14 cellular contexts compared by ENCODE assay signal in genomic region chr7:28106316-28106957, GRCh38.
A peak's percentile ranks its signal among the peaks of the same experiment; 100 is the strongest.
DNase-seq lines count a peak whose midpoint lies in the region; ATAC-seq, FAIRE-seq and TF ChIP-seq lines count a peak whose summit lies in the region.
"Had no signal": no experiment of that assay in that cellular context is flagged by ENCODE, and none has a peak within 500 bp of the region (broad histone marks: within the 10 kb centered on the region; RNA-seq: fewer than 3 reads in every experiment).

No MANE protein-coding gene starts in this region.

- H3K4me1 Mint-ChIP-seq in natural killer cell treated with Interleukin-12 subunit alpha and Interleukin-12 subunit beta and Interleukin-15 and Interleukin-18, amount 100 ng/mL, for 72 hours (ENCODE audit: low read depth in 2 of 2), result peaks cover 38 to 51% of the 10 kb centered on the region in 2 donors
- H3K4me1 Mint-ChIP-seq in type B pancreatic cell (ENCODE audit: unreplicated experiment), result peaks cover 25% of the 10 kb centered on the region

- no peak overlapping the region for H3K27ac Mint-ChIP-seq in natural killer cell treated with Interleukin-12 subunit alpha and Interleukin-12 subunit beta and Interleukin-15 and Interleukin-18, amount 100 ng/mL, for 72 hours
- no peak overlapping the region for H3K27ac Mint-ChIP-seq in type B pancreatic cell

- H3K27ac ChIP-seq in AG04450 (ENCODE audit: low read depth, low read length), result peak overlapping the region; percentile 78
- H3K27ac ChIP-seq: ascending aorta, upper lobe of right lung had no signal

- no peaks in the 10 kb centered on the region for H3K9me3 ChIP-seq in AG04450 (ENCODE audit: control insufficient read depth, insufficient read depth, low read length)
- H3K9me3 ChIP-seq: ascending aorta, upper lobe of right lung had no signal

- no peak overlapping the region for H3K4me3 ChIP-seq in AG04450 (ENCODE audit: low read depth, low read length)
- H3K4me3 ChIP-seq in astrocyte of the spinal cord (ENCODE audit: low read depth, low read length), result no peak overlapping the region
- H3K4me3 ChIP-seq: ascending aorta, upper lobe of right lung had no signal

- H3K9me3 Mint-ChIP-seq in natural killer cell treated with Interleukin-12 subunit alpha and Interleukin-12 subunit beta and Interleukin-15 and Interleukin-18, amount 100 ng/mL, for 72 hours, result peaks cover 3% of the 10 kb centered on the region
- H3K9me3 Mint-ChIP-seq in type B pancreatic cell, result no peaks in the 10 kb centered on the region

- POLR2A ChIA-PET in AG04450 (lab: Yijun Ruan, JAX), result interaction anchor here (0.6 to 1.0 kb wide), 5 partner anchors 24 to 60 kb away, joined by 3 to 4 read pairs (median 3); no protein-coding TSS in a partner anchor

- DNase-seq in AG04450 (ENCODE audit: low read depth, low spot score), result peak; percentile 87
- peak; percentile 81 for DNase-seq in NCI-H2029 (lab: John Stamatoyannopoulos, UW)
- peak; percentile 35 for DNase-seq in astrocyte of the spinal cord (ENCODE audit: low read depth, low spot score)
- DNase-seq in natural killer cell treated with Interleukin-12 subunit alpha and Interleukin-12 subunit beta and Interleukin-15 and Interleukin-18, amount 100 ng/mL, for 72 hours (ENCODE audit: low spot score), result no peak
- DNase-seq in type B pancreatic cell (ENCODE audit: extremely low spot score, unreplicated experiment), result no peak
- DNase-seq in stimulated activated CD4-positive, alpha-beta T cell treated with anti-CD3 and anti-CD28 coated beads, Interleukin-15, amount 100 ng/mL, for 24 hours, result no peak
- no peak for DNase-seq in GM19240 (ENCODE audit: insufficient read length, low spot score)
- DNase-seq: left colon, T-helper 1 cell, upper lobe of right lung had no signal

- ATAC-seq in natural killer cell treated with Interleukin-12 subunit alpha and Interleukin-12 subunit beta and Interleukin-15 and Interleukin-18, amount 100 ng/mL, for 72 hours, result no peak
- ATAC-seq: HepG2, left colon, upper lobe of right lung had no signal

- CTCF ChIA-PET in AG04450 (lab: Charles Lee), result interaction anchor here (0.9 to 3.9 kb wide), 5 partner anchors 10 to 45 kb away, joined by 3 to 29 read pairs (median 4); no protein-coding TSS in a partner anchor

- FAIRE-seq in islet of Langerhans (lab: Jason Lieb, UNC), result peak; percentile 96
- FAIRE-seq: G401.6, HepG2 had no signal

- H3K27me3 ChIP-seq in AG04450 (ENCODE audit: control insufficient read depth, insufficient read depth, low read length), result no peaks in the 10 kb centered on the region
- H3K27me3 ChIP-seq: ascending aorta, upper lobe of right lung had no signal

- TF ChIP-seq CTCF in AG04450 (IDR thresholded peaks at IDR 0.05; ENCODE audit: low read depth, low read length) (no peak), astrocyte of the spinal cord (IDR thresholded peaks at IDR 0.05; ENCODE audit: low read depth, low read length) (no peak), type B pancreatic cell (conservative IDR thresholded peaks at IDR 0.05) (no peak)

- H3K36me3 Mint-ChIP-seq in natural killer cell treated with Interleukin-12 subunit alpha and Interleukin-12 subunit beta and Interleukin-15 and Interleukin-18, amount 100 ng/mL, for 72 hours, result no peaks in the 10 kb centered on the region
- no peaks in the 10 kb centered on the region for H3K36me3 Mint-ChIP-seq in type B pancreatic cell

- H3K4me3 Mint-ChIP-seq in natural killer cell treated with Interleukin-12 subunit alpha and Interleukin-12 subunit beta and Interleukin-15 and Interleukin-18, amount 100 ng/mL, for 72 hours, result no peak overlapping the region
- no peak overlapping the region for H3K4me3 Mint-ChIP-seq in type B pancreatic cell

- in situ Hi-C loops in astrocyte of the spinal cord (cut with HindIII; ENCODE audit: low sequenced_read_pairs), result no loop called here

- no peaks in the 10 kb centered on the region for H3K27me3 Mint-ChIP-seq in natural killer cell treated with Interleukin-12 subunit alpha and Interleukin-12 subunit beta and Interleukin-15 and Interleukin-18, amount 100 ng/mL, for 72 hours
- no peaks in the 10 kb centered on the region for H3K27me3 Mint-ChIP-seq in type B pancreatic cell

Comparison
In these comparisons a context has a peak if more than half of its experiments do, and no peak if none do; other contexts are left out.
1. DNase-seq: peak in AG04450 (single experiment), NCI-H2029 (single experiment) and astrocyte of the spinal cord (single experiment); none in natural killer cell treated with Interleukin-12 subunit alpha and Interleukin-12 subunit beta and Interleukin-15 and Interleukin-18, amount 100 ng/mL, for 72 hours (single experiment), type B pancreatic cell (single experiment), stimulated activated CD4-positive, alpha-beta T cell treated with anti-CD3 and anti-CD28 coated beads, Interleukin-15, amount 100 ng/mL, for 24 hours (single experiment) and GM19240 (single experiment).